Comparison of ENCODE assay signal across 8 cellular contexts in the genomic region with DNA sequence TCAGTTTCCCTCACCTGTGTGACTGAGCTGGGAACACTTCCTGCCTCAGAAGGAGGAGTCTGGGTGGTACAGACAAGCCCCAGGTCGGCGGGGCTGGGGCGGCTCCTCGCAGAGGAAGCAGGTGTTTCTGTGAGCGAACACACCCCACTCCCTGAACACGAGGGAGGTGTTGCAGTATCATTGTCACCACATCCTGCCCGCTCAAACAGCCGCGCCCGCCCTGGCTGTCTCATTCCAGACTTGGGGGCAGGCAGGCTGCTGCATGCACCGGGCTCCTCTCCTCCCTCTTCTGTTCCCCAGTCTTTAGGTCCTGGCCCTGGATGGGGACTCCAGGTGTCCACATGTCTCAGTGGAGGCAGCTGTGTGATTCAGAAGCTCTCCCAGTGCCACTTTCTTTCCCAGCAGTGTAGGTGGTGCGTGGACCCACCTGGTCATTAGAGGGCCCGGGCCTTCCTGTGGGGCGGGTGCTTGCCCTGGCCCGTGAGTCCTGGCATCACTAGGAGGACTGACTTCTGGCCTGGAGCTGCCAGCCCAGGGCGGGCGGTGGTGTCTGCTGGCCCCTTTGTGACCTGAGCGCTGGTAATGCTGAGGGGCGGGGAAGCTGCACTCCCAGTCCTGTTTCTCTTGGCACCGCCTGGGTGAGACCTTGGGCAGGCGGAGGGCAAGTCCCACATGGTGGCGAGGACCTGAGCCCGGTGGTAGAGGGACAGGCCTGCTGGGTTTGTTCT. TPM values are rescaled to one million over a fixed set of nuclear protein-coding genes. Genes with fewer than 3 reads are reported as not detected.
A peak's percentile ranks its signal among the peaks of the same experiment; 100 is the strongest.
DNase-seq lines count a peak whose midpoint lies in the region; ATAC-seq and TF ChIP-seq lines count a peak whose summit lies in the region.

No MANE protein-coding gene starts in this region.

- ATAC-seq in GM18873 (IDR thresholded peaks at IDR 0.05; ENCODE audit: low FRiP score, unreplicated experiment), result peak; percentile 81
- ATAC-seq in HG03025 (IDR thresholded peaks at IDR 0.05; ENCODE audit: low FRiP score, unreplicated experiment), result peak; percentile 72
- peak; percentile 99 for ATAC-seq in naive B cell (ENCODE audit: low read depth in 2 of 2)

- peaks cover 19% of the 10 kb centered on the region for H3K36me3 Mint-ChIP-seq in activated naive CD8-positive, alpha-beta T cell treated with anti-CD3 and anti-CD28 coated beads for 36 hours
- peaks cover 0 to 4% of the 10 kb centered on the region in 2 donors for H3K36me3 Mint-ChIP-seq in naive B cell

- peaks cover 5 to 7% of the 10 kb centered on the region in 2 donors for H3K36me3 ChIP-seq in thyroid gland

- no peaks in the 10 kb centered on the region for H3K27me3 Mint-ChIP-seq in activated naive CD8-positive, alpha-beta T cell treated with anti-CD3 and anti-CD28 coated beads for 36 hours
- H3K27me3 Mint-ChIP-seq in naive B cell, result no peaks in the 10 kb centered on the region

- peak overlapping the region; percentile 65 for H3K4me3 Mint-ChIP-seq in activated naive CD8-positive, alpha-beta T cell treated with anti-CD3 and anti-CD28 coated beads for 36 hours
- H3K4me3 Mint-ChIP-seq in naive B cell, result peak overlapping the region; percentile 49 to 90 (median 80)

- peaks cover 67% of the 10 kb centered on the region for H3K4me1 Mint-ChIP-seq in activated naive CD8-positive, alpha-beta T cell treated with anti-CD3 and anti-CD28 coated beads for 36 hours
- peaks cover 28 to 45% (median 30%) of the 10 kb centered on the region in 3 donors for H3K4me1 Mint-ChIP-seq in naive B cell

- H3K4me1 ChIP-seq in thyroid gland, result peaks cover 0 to 30% of the 10 kb centered on the region in 2 donors

- H3K27ac Mint-ChIP-seq in activated naive CD8-positive, alpha-beta T cell treated with anti-CD3 and anti-CD28 coated beads for 36 hours, result peak overlapping the region; percentile 94
- H3K27ac Mint-ChIP-seq in naive B cell, result peak overlapping the region; percentile 91 to 99 (median 98)

- 81 to 88% methylated on average over 14 to 16 of the region's 23 CpGs for WGBS in thyroid gland, 2 donors

- no peaks in the 10 kb centered on the region for H3K27me3 ChIP-seq in thyroid gland

- intact Hi-C loops in thyroid gland (cut with DNase I), result no loop called here

- TF ChIP-seq CTCF in thyroid gland (IDR thresholded peaks at IDR 0.05), result no peak

- DNase-seq in T follicular helper cell (ENCODE audit: low read depth), result peak; percentile 83
- peak; percentile 85 for DNase-seq in activated naive CD8-positive, alpha-beta T cell treated with anti-CD3 and anti-CD28 coated beads for 36 hours
- peak; percentile 85 for DNase-seq in naive B cell
- peak in 1 of 2 donors; percentile 54 for DNase-seq in thyroid gland
- DNase-seq in DMS79 treated with DMSO at 0.1 percent for 48 hours (lab: John Stamatoyannopoulos, UW), result no peak
- no peak for DNase-seq in kidney glomerular epithelial cell (lab: John Stamatoyannopoulos, UW)

- no peaks in the 10 kb centered on the region for H3K9me3 ChIP-seq in thyroid gland

- H3K4me3 ChIP-seq in thyroid gland (replicated peaks in 1 of 3), result no peak overlapping the region

- no peak for TF ChIP-seq POLR2A in thyroid gland (IDR thresholded peaks at IDR 0.05)

- H3K9me3 Mint-ChIP-seq in activated naive CD8-positive, alpha-beta T cell treated with anti-CD3 and anti-CD28 coated beads for 36 hours, result no peaks in the 10 kb centered on the region
- H3K9me3 Mint-ChIP-seq in naive B cell, result no peaks in the 10 kb centered on the region

- H3K27ac ChIP-seq in thyroid gland, result peak overlapping the region; percentile 22 to 71 (median 61)

RNA-seq across cellular contexts. Expression of a gene that starts 18.3 kb away (rescaled TPM):
- under 1 TPM; 0.49 to 0.52 TPM for total RNA-seq in activated naive CD8-positive, alpha-beta T cell treated with anti-CD3 and anti-CD28 coated beads for 36 hours
- under 1 TPM in 2 of 6 donors, not detected in 4; 0.34 to 0.39 TPM for polyA plus RNA-seq in naive B cell (ENCODE audit: low read depth in 6 of 6)
- 10 to 100 TPM; 10.1 to 65.3 (median 39.4) TPM for total RNA-seq in thyroid gland

RNA-seq across cellular contexts. Expression of a gene that starts 20.6 kb away (rescaled TPM):
- 10 to 100 TPM; 19.9 to 20.3 TPM for total RNA-seq in activated naive CD8-positive, alpha-beta T cell treated with anti-CD3 and anti-CD28 coated beads for 36 hours
- 10 to 100 TPM in 5 of 6 donors, 1 to 10 TPM in 1; 8.7 to 25.5 (median 14.6) TPM for polyA plus RNA-seq in naive B cell (ENCODE audit: low read depth in 6 of 6)
- 10 to 100 TPM; 56.3 to 65.6 (median 61.5) TPM for total RNA-seq in thyroid gland

RNA-seq across cellular contexts. Expression of a gene that starts 20.8 kb away (rescaled TPM):
- 1 to 10 TPM; 7.4 to 9.4 TPM for total RNA-seq in activated naive CD8-positive, alpha-beta T cell treated with anti-CD3 and anti-CD28 coated beads for 36 hours
- polyA plus RNA-seq in naive B cell (ENCODE audit: low read depth in 6 of 6), result 1 to 10 TPM; 7.0 to 9.7 (median 8.5) TPM
- 10 to 100 TPM in 3 of 4 donors, 1 to 10 TPM in 1; 5.8 to 12.6 (median 12.3) TPM for total RNA-seq in thyroid gland

RNA-seq across cellular contexts. Expression of a gene that starts 44.9 kb away (rescaled TPM):
- total RNA-seq in activated naive CD8-positive, alpha-beta T cell treated with anti-CD3 and anti-CD28 coated beads for 36 hours, result 10 to 100 TPM; 10.1 to 11.3 TPM
- 10 to 100 TPM in 4 of 6 donors, 1 to 10 TPM in 2; 9.3 to 14.2 (median 10.4) TPM for polyA plus RNA-seq in naive B cell (ENCODE audit: low read depth in 6 of 6)
- 10 to 100 TPM; 21.1 to 25.2 (median 22.2) TPM for total RNA-seq in thyroid gland

RNA-seq across cellular contexts. Expression of a gene that starts 45.0 kb away (rescaled TPM):
- total RNA-seq in activated naive CD8-positive, alpha-beta T cell treated with anti-CD3 and anti-CD28 coated beads for 36 hours, result 100 to 1,000 TPM; 128 to 130 TPM
- 10 to 100 TPM; 20.2 to 30.2 (median 24.7) TPM for polyA plus RNA-seq in naive B cell (ENCODE audit: low read depth in 6 of 6)
- total RNA-seq in thyroid gland, result 10 to 100 TPM; 27.1 to 78.2 (median 35.8) TPM

Comparison
In these comparisons a context has a peak if more than half of its experiments do, and no peak if none do; other contexts are left out.
1. DNase-seq: peak in T follicular helper cell (single experiment), activated naive CD8-positive, alpha-beta T cell treated with anti-CD3 and anti-CD28 coated beads for 36 hours (single experiment) and naive B cell (single experiment); none in DMS79 treated with DMSO at 0.1 percent for 48 hours (single experiment) and kidney glomerular epithelial cell (single experiment).
2. RNA of a gene that starts 18.3 kb away (total RNA-seq): 10.1 to 65.3 TPM in thyroid gland; 0.49 to 0.52 TPM in activated naive CD8-positive, alpha-beta T cell treated with anti-CD3 and anti-CD28 coated beads for 36 hours; every median in the first group is over 4 times any median in the second.
3. Peak in every context shown above with its lines, with median percentiles within 50 percentile points of each other: ATAC-seq.